In the genomic region with DNA sequence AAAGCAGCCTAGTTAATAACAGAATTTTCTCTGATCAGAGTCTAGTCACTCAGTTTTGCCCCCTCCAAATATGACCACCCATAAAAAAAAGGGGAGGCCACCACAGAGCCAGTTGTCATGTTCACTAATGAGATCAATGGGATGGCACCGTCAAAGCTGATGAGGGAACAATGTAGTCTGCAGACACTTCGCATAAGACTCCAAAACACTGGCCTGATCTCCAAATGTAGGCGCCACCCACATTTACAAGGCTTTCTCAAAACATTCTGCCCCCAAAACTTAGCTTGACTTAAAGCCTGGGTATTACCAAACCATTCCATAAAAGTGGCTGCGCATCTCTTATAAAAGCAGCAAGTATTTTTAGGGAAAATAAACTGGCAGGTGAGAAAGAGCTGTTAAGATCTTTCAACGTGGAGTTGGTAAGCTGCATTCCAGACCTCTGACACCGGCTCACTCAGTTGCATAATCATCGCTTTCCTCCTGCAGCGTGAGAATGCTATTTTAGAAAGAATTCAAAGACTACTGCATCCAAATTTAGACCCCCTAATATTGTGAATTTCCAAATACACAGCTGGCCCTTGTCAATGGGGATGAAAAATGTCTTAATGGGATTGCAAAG, we compare ENCODE assay signal across 11 cellular contexts. TPM values are rescaled to one million over a fixed set of nuclear protein-coding genes. Genes with fewer than 3 reads are reported as not detected.
DNase-seq lines count a peak whose midpoint lies in the region; ATAC-seq and TF ChIP-seq lines count a peak whose summit lies in the region.
"Had no signal": no experiment of that assay in that cellular context is flagged by ENCODE, and none has a peak within 500 bp of the region (broad histone marks: within the 10 kb centered on the region; RNA-seq: fewer than 3 reads in every experiment).

No MANE protein-coding gene starts in this region.

- no peaks in the 10 kb centered on the region for H3K9me3 ChIP-seq in WERI-Rb-1 (ENCODE audit: severe bottlenecking)
- H3K9me3 ChIP-seq: heart left ventricle, uterus had no signal

- DNase-seq in EH (ENCODE audit: low read depth) (peak; percentile 91), MV-4-11 (lab: John Stamatoyannopoulos, UW) (peak; percentile 31), myocyte (ENCODE audit: low read depth) (peak; percentile 49), substantia nigra (lab: John Stamatoyannopoulos, UW) (no peak), WERI-Rb-1 (no peak)
- DNase-seq in stimulated activated naive CD8-positive, alpha-beta T cell treated with anti-CD3 and anti-CD28 coated beads, Interleukin-15, amount 100 ng/mL, for 72 hours = no peak
- DNase-seq: activated CD4-positive, alpha-beta T cell treated with anti-CD3 and anti-CD28 coated beads for 36 hours; heart left ventricle; uterus had no signal

- H3K36me3 ChIP-seq in WERI-Rb-1 = no peaks in the 10 kb centered on the region
- H3K36me3 ChIP-seq: uterus had no signal

- no peak overlapping the region for H3K4me3 Mint-ChIP-seq in stimulated activated naive CD8-positive, alpha-beta T cell treated with anti-CD3 and anti-CD28 coated beads, Interleukin-15, amount 100 ng/mL, for 72 hours
- H3K4me3 Mint-ChIP-seq: activated CD4-positive, alpha-beta T cell treated with anti-CD3 and anti-CD28 coated beads for 36 hours had no signal

- H3K27me3 ChIP-seq in WERI-Rb-1 (ENCODE audit: insufficient read depth, low read depth, severe bottlenecking) = no peaks in the 10 kb centered on the region
- H3K27me3 ChIP-seq: heart left ventricle, uterus had no signal

- no peak for ATAC-seq in SK-N-SH treated with all-trans-retinoic acid at 6 μM for 48 hours
- no peak for ATAC-seq in stimulated activated naive CD8-positive, alpha-beta T cell treated with anti-CD3 and anti-CD28 coated beads, Interleukin-15, amount 100 ng/mL, for 72 hours
- ATAC-seq: activated CD4-positive, alpha-beta T cell treated with anti-CD3 and anti-CD28 coated beads for 36 hours had no signal

- peaks cover 0 to 13% of the 10 kb centered on the region in 2 donors for H3K9me3 Mint-ChIP-seq in stimulated activated naive CD8-positive, alpha-beta T cell treated with anti-CD3 and anti-CD28 coated beads, Interleukin-15, amount 100 ng/mL, for 72 hours

- no peak overlapping the region for H3K4me3 ChIP-seq in WERI-Rb-1 (ENCODE audit: low read depth, low read length)
- H3K4me3 ChIP-seq: heart left ventricle, uterus had no signal

- peaks cover 7% of the 10 kb centered on the region for H3K27me3 Mint-ChIP-seq in stimulated activated naive CD8-positive, alpha-beta T cell treated with anti-CD3 and anti-CD28 coated beads, Interleukin-15, amount 100 ng/mL, for 72 hours

- TF ChIP-seq CTCF in WERI-Rb-1 (IDR thresholded peaks at IDR 0.05; ENCODE audit: low read depth, low read length) = no peak

- peaks cover 20% of the 10 kb centered on the region for H3K4me1 Mint-ChIP-seq in stimulated activated naive CD8-positive, alpha-beta T cell treated with anti-CD3 and anti-CD28 coated beads, Interleukin-15, amount 100 ng/mL, for 72 hours

- H3K27ac Mint-ChIP-seq in stimulated activated naive CD8-positive, alpha-beta T cell treated with anti-CD3 and anti-CD28 coated beads, Interleukin-15, amount 100 ng/mL, for 72 hours = no peak overlapping the region
- H3K27ac Mint-ChIP-seq: activated CD4-positive, alpha-beta T cell treated with anti-CD3 and anti-CD28 coated beads for 36 hours had no signal

- peak overlapping the region; percentile 47 for H3K27ac ChIP-seq in cingulate gyrus (ENCODE audit: low read depth, low read length)
- H3K27ac ChIP-seq in substantia nigra (ENCODE audit: low read depth, low read length, poor library complexity, severe bottlenecking) = no peak overlapping the region
- no peak overlapping the region for H3K27ac ChIP-seq in WERI-Rb-1
- H3K27ac ChIP-seq: uterus had no signal

TF ChIP-seq in SK-N-SH treated with all-trans-retinoic acid at 6 μM for 48 hours, 23 proteins besides CTCF, POLR2A, EP300 and RAD21:
- TF ChIP-seq OSR1 (CRISPR knock-in tag; IDR thresholded peaks at IDR 0.05) (no peak), BACH2 (CRISPR knock-in tag; IDR thresholded peaks at IDR 0.05; ENCODE audit: borderline replicate concordance) (no peak), ESRRG (CRISPR knock-in tag; IDR thresholded peaks at IDR 0.05) (no peak), ZFP3 (CRISPR knock-in tag; IDR thresholded peaks at IDR 0.05) (no peak), PPARA (CRISPR knock-in tag; IDR thresholded peaks at IDR 0.05; ENCODE audit: borderline replicate concordance) (no peak), GLIS3 (CRISPR knock-in tag; IDR thresholded peaks at IDR 0.05) (no peak), TCF4 (CRISPR knock-in tag; IDR thresholded peaks at IDR 0.05; ENCODE audit: borderline replicate concordance) (no peak), POU6F1 (CRISPR knock-in tag; IDR thresholded peaks at IDR 0.05; ENCODE audit: borderline replicate concordance, low read depth) (no peak), ZNF8 (CRISPR knock-in tag; IDR thresholded peaks at IDR 0.05) (no peak), ARNTL (CRISPR knock-in tag; IDR thresholded peaks at IDR 0.05; ENCODE audit: borderline replicate concordance, low read depth) (no peak), SNAI2 (CRISPR knock-in tag; IDR thresholded peaks at IDR 0.05) (no peak), ZC3H10 (CRISPR knock-in tag; IDR thresholded peaks at IDR 0.05) (no peak), ZNF565 (CRISPR knock-in tag; conservative IDR thresholded peaks at IDR 0.05; ENCODE audit: low read depth) (no peak)
- TF ChIP-seq, protein P1, sequence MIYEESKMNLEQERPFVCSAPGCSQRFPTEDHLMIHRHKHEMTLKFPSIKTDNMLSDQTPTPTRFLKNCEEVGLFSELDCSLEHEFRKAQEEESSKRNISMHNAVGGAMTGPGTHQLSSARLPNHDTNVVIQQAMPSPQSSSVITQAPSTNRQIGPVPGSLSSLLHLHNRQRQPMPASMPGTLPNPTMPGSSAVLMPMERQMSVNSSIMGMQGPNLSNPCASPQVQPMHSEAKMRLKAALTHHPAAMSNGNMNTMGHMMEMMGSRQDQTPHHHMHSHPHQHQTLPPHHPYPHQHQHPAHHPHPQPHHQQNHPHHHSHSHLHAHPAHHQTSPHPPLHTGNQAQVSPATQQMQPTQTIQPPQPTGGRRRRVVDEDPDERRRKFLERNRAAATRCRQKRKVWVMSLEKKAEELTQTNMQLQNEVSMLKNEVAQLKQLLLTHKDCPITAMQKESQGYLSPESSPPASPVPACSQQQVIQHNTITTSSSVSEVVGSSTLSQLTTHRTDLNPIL (CRISPR knock-in tag; IDR thresholded peaks at IDR 0.05; ENCODE audit: low read depth) = no peak
- TF ChIP-seq, protein P2, sequence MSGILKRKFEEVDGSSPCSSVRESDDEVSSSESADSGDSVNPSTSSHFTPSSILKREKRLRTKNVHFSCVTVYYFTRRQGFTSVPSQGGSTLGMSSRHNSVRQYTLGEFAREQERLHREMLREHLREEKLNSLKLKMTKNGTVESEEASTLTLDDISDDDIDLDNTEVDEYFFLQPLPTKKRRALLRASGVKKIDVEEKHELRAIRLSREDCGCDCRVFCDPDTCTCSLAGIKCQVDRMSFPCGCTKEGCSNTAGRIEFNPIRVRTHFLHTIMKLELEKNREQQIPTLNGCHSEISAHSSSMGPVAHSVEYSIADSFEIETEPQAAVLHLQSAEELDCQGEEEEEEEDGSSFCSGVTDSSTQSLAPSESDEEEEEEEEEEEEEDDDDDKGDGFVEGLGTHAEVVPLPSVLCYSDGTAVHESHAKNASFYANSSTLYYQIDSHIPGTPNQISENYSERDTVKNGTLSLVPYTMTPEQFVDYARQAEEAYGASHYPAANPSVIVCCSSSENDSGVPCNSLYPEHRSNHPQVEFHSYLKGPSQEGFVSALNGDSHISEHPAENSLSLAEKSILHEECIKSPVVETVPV (CRISPR knock-in tag; IDR thresholded peaks at IDR 0.05) = no peak

RNA-seq across cellular contexts. Expression of gene TBC1D7, which starts 59.3 kb away (rescaled TPM):
- 14.7 and 15.2 TPM in 2 replicates for total RNA-seq in myocyte
- polyA plus RNA-seq in myocyte (2012) = 36.1 TPM

Comparison
In these comparisons a context has a peak if more than half of its experiments do, and no peak if none do; other contexts are left out.
1. DNase-seq: peak in EH (single experiment), MV-4-11 (single experiment) and myocyte (single experiment); none in stimulated activated naive CD8-positive, alpha-beta T cell treated with anti-CD3 and anti-CD28 coated beads, Interleukin-15, amount 100 ng/mL, for 72 hours (0 of 2), substantia nigra (0 of 49) and WERI-Rb-1 (single experiment).